19 cellular contexts compared by ENCODE assay signal in the genomic region with DNA sequence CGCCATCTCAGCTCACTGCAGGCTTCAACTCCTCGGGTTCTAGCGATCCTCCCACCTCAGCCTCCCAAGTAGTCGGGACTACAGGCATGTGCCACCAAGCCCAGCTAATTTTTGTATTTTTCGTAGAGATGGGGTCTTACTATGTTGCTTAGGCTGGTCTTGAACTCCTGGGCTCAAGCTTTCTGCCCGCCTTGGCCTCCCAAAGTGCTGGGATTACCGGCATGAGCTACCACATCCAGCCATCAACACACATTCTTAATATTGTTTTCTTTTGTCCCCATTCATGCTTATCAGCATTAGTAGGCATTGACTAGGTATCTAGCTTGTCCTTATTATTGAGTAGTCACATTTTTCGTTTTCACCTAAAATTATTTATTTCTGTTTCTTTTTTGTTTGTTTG.
DNase-seq lines count a peak whose midpoint lies in the region; ATAC-seq, FAIRE-seq and TF ChIP-seq lines count a peak whose summit lies in the region.
"Had no signal": no experiment of that assay in that cellular context is flagged by ENCODE, and none has a peak within 500 bp of the region (broad histone marks: within the 10 kb centered on the region; RNA-seq: fewer than 3 reads in every experiment).

No MANE protein-coding gene starts in this region.

- peak overlapping the region; percentile 63 for H3K27ac ChIP-seq in left ventricle myocardium inferior (replicated peaks)
- H3K27ac ChIP-seq in epithelial cell of prostate = peak overlapping the region; percentile 1
- H3K27ac ChIP-seq in parathyroid adenoma = no peak overlapping the region
- H3K27ac ChIP-seq in upper lobe of right lung = peak overlapping the region; percentile 18
- H3K27ac ChIP-seq: suprapubic skin had no signal

- ATAC-seq in left cardiac atrium = no peak
- ATAC-seq in upper lobe of right lung = no peak
- ATAC-seq: activated CD8-positive, alpha-beta memory T cell treated with anti-CD3 and anti-CD28 coated beads, Interleukin-2, amount 10 ng/mL, durations not matched to agents 7 days and 5 days; GM12878 had no signal

- no peak for FAIRE-seq in GM19239 (lab: Jason Lieb, UNC)
- FAIRE-seq: A549, GM12878 had no signal

- H3K79me2 ChIP-seq in parathyroid adenoma = no peaks in the 10 kb centered on the region

- H3K4me3 ChIP-seq in left ventricle myocardium inferior (no peak overlapping the region), parathyroid adenoma (ENCODE audit: low read depth, low read length) (no peak overlapping the region), upper lobe of right lung (no peak overlapping the region)
- H3K4me3 ChIP-seq: A549, adrenal gland, GM12878, suprapubic skin had no signal

- no peak overlapping the region for H2AFZ ChIP-seq in parathyroid adenoma

- H3K36me3 ChIP-seq in left ventricle myocardium inferior = no peaks in the 10 kb centered on the region
- H3K36me3 ChIP-seq in parathyroid adenoma (ENCODE audit: control insufficient read depth, insufficient read depth, low read length) = no peaks in the 10 kb centered on the region
- H3K36me3 ChIP-seq in upper lobe of right lung = peaks cover 8% of the 10 kb centered on the region
- H3K36me3 ChIP-seq: adrenal gland, suprapubic skin had no signal

- DNase-seq in left ventricle myocardium inferior (no peak), left cardiac atrium (no peak), epithelial cell of prostate (ENCODE audit: low read depth, low spot score) (no peak), upper lobe of right lung (no peak), NK-92 (lab: John Stamatoyannopoulos, UW; ENCODE audit: unreplicated experiment) (no peak), T-helper 9 cell (no peak), GM19239 (ENCODE audit: insufficient read length, low spot score) (no peak)
- DNase-seq: activated CD8-positive, alpha-beta memory T cell treated with anti-CD3 and anti-CD28 coated beads, Interleukin-2, amount 10 ng/mL, durations not matched to agents 7 days and 5 days; activated effector memory CD4-positive, alpha-beta T cell treated with Interleukin-2 at 50 U/mL for 16 hours; adrenal gland; DMS 273 treated with DMSO at 0.1 percent for 48 hours; GDM1; NCI-H1092; NCI-H524 treated with DMSO at 0.1 percent for 48 hours; stimulated activated CD4-positive, alpha-beta T cell treated with anti-CD3 and anti-CD28 coated beads, Interleukin-4, amount 100 ng/mL, for 24 hours had no signal

- no peaks in the 10 kb centered on the region for H3K27me3 ChIP-seq in left ventricle myocardium inferior (ENCODE audit: low read depth)
- no peaks in the 10 kb centered on the region for H3K27me3 ChIP-seq in parathyroid adenoma (ENCODE audit: control insufficient read depth, insufficient read depth, low read length)
- H3K27me3 ChIP-seq in upper lobe of right lung = no peaks in the 10 kb centered on the region
- H3K27me3 ChIP-seq: adrenal gland, suprapubic skin had no signal

- H3K9me3 ChIP-seq in left ventricle myocardium inferior (replicated peaks) (no peaks in the 10 kb centered on the region), parathyroid adenoma (ENCODE audit: control insufficient read depth, low read length) (no peaks in the 10 kb centered on the region), upper lobe of right lung (no peaks in the 10 kb centered on the region)
- H3K9me3 ChIP-seq: A549, adrenal gland, suprapubic skin had no signal

- no peak for TF ChIP-seq CTCF in left ventricle myocardium inferior (IDR thresholded peaks at IDR 0.05; ENCODE audit: borderline replicate concordance)
- TF ChIP-seq CTCF in parathyroid adenoma (IDR thresholded peaks at IDR 0.05) = no peak
- TF ChIP-seq CTCF in upper lobe of right lung (IDR thresholded peaks at IDR 0.05) = no peak

- intact Hi-C loops in left ventricle myocardium inferior (cut with micrococcal nuclease) (no loop called here), left cardiac atrium (cut with DNase I) (loop anchor here in 1 of 2 donors (5.0 kb wide), 1 partner anchor 238 kb away; no protein-coding TSS in a partner anchor), upper lobe of right lung (cut with DNase I) (no loop called here)

- H3K9ac ChIP-seq in parathyroid adenoma = no peak overlapping the region

- H3K4me2 ChIP-seq in parathyroid adenoma (ENCODE audit: low read length) = peak overlapping the region; percentile 29

- H3K4me1 ChIP-seq in left ventricle myocardium inferior = peaks cover 86% of the 10 kb centered on the region
- H3K4me1 ChIP-seq in parathyroid adenoma = peaks cover 10% of the 10 kb centered on the region
- H3K4me1 ChIP-seq in upper lobe of right lung = peaks cover 36% of the 10 kb centered on the region
